8 cellular contexts compared by ENCODE assay signal in the genomic region with DNA sequence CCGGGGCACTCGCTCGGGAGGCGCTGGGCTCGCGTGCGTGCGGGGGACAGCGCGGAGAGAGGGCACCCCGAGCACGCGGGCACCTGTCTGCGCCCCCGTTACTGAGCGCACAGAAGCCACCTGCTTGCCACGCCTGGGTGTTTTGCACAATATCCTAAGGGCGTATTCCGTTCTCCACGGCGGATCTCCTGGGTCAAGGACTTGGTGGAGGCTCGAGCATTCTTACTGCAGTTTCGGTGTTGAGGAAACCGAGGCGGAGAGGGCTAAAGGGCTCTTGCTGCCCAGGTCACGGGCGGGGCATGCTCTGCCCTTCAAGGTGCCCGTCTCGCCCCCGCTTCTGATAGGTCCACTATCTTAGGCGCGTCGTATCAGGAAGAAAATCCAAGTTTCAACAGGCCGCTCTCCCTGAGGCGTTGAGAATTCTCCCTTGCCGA. TPM values are rescaled to one million over a fixed set of nuclear protein-coding genes. Genes with fewer than 3 reads are reported as not detected.
A peak's percentile ranks its signal among the peaks of the same experiment; 100 is the strongest.
DNase-seq lines count a peak whose midpoint lies in the region; ATAC-seq, FAIRE-seq and TF ChIP-seq lines count a peak whose summit lies in the region.

No MANE protein-coding gene starts in this region.

- H3K9me3 ChIP-seq in kidney (ENCODE audit: control insufficient read depth in 1 of 2, low read length in 2 of 2), result peaks cover 0 to 5% of the 10 kb centered on the region in 2 donors

- peaks cover 5% of the 10 kb centered on the region for H3K9me3 Mint-ChIP-seq in activated CD4-positive, alpha-beta T cell treated with anti-CD3 and anti-CD28 coated beads for 36 hours (ENCODE audit: low read depth)

- H3K4me1 ChIP-seq in kidney (ENCODE audit: control insufficient read depth in 1 of 2, insufficient read depth in 1 of 2, low read depth in 1 of 2, low read length in 2 of 2), result peaks cover 22% of the 10 kb centered on the region in 2 donors

- no peaks in the 10 kb centered on the region for H3K36me3 ChIP-seq in kidney (ENCODE audit: control insufficient read depth in 1 of 2, insufficient read depth in 2 of 2, low read length in 2 of 2)

- H3K27me3 Mint-ChIP-seq in activated CD4-positive, alpha-beta T cell treated with anti-CD3 and anti-CD28 coated beads for 36 hours, result no peaks in the 10 kb centered on the region

- peak overlapping the region; percentile 35 to 82 for H3K27ac ChIP-seq in kidney (ENCODE audit: low read depth in 2 of 2, low read length in 2 of 2)

- H3K9ac ChIP-seq in kidney (ENCODE audit: low read length in 2 of 2), result peak overlapping the region; percentile 46 to 79

- no peak for FAIRE-seq in kidney (lab: Jason Lieb, UNC)

- peak overlapping the region; percentile 92 for H3K4me3 Mint-ChIP-seq in activated CD4-positive, alpha-beta T cell treated with anti-CD3 and anti-CD28 coated beads for 36 hours

- in situ Hi-C loops in astrocyte of the spinal cord (cut with HindIII; ENCODE audit: low sequenced_read_pairs), result no loop called here

- no peak for DNase-seq in activated CD4-positive, alpha-beta T cell treated with anti-CD3 and anti-CD28 coated beads for 36 hours
- no peak for DNase-seq in activated CD4-positive, alpha-beta T cell treated with anti-CD3 and anti-CD28 coated beads, Interleukin-2, amount 50 U/mL, for 48 hours
- peak; percentile 70 for DNase-seq in LoVo (ENCODE audit: low spot score)
- DNase-seq in astrocyte of the spinal cord (ENCODE audit: low read depth, low spot score), result peak; percentile 7
- DNase-seq in kidney, result peak; percentile 79
- peak; percentile 30 for DNase-seq in stimulated activated naive CD8-positive, alpha-beta T cell treated with anti-CD3 and anti-CD28 coated beads, Interleukin-15, Interleukin-2, amounts not matched to agents 100 U/mL and 50 U/mL, for 24 hours

- H3K4me3 ChIP-seq in astrocyte of the spinal cord (ENCODE audit: low read depth, low read length), result peak overlapping the region; percentile 58
- H3K4me3 ChIP-seq in kidney (ENCODE audit: low read length in 2 of 2), result peak overlapping the region; percentile 58 to 89

- CTCF ChIA-PET in activated CD4-positive, alpha-beta T cell treated with anti-CD3 and anti-CD28 coated beads for 36 hours (lab: Charles Lee), result no interaction called here

- ATAC-seq in activated CD4-positive, alpha-beta T cell treated with anti-CD3 and anti-CD28 coated beads for 36 hours, result no peak
- no peak for ATAC-seq in stimulated activated naive CD8-positive, alpha-beta T cell treated with anti-CD3 and anti-CD28 coated beads, Interleukin-15, Interleukin-2, amounts not matched to agents 100 U/mL and 50 U/mL, for 24 hours
- ATAC-seq in GM21619 (IDR thresholded peaks at IDR 0.05; ENCODE audit: unreplicated experiment) (no peak), GM19467 (IDR thresholded peaks at IDR 0.05; ENCODE audit: unreplicated experiment) (no peak)

- peaks cover 34% of the 10 kb centered on the region for H3K4me1 Mint-ChIP-seq in activated CD4-positive, alpha-beta T cell treated with anti-CD3 and anti-CD28 coated beads for 36 hours

- intact Hi-C loops in activated CD4-positive, alpha-beta T cell treated with anti-CD3 and anti-CD28 coated beads for 36 hours (cut with DNase I, micrococcal nuclease), result loop anchor here (1.0 to 10.0 kb wide), 10 partner anchors 7 to 1338 kb away; a partner anchor contains a TSS
- intact Hi-C loops in kidney (cut with DNase I), result no loop called here

- POLR2A ChIA-PET in activated CD4-positive, alpha-beta T cell treated with anti-CD3 and anti-CD28 coated beads for 36 hours (lab: Charles Lee), result interaction anchor here (1.2 kb wide), 1 partner anchor 8 kb away, joined by 4 read pairs; no protein-coding TSS in a partner anchor

- H3K36me3 Mint-ChIP-seq in activated CD4-positive, alpha-beta T cell treated with anti-CD3 and anti-CD28 coated beads for 36 hours (ENCODE audit: low read depth), result no peaks in the 10 kb centered on the region

- H3K27ac Mint-ChIP-seq in activated CD4-positive, alpha-beta T cell treated with anti-CD3 and anti-CD28 coated beads for 36 hours, result peak overlapping the region; percentile 90

- no peak for TF ChIP-seq CTCF in astrocyte of the spinal cord (IDR thresholded peaks at IDR 0.05; ENCODE audit: low read depth, low read length)
- no peak for TF ChIP-seq CTCF in kidney (IDR thresholded peaks at IDR 0.05; ENCODE audit: borderline replicate concordance, extremely low read depth, insufficient read depth)

RNA-seq across cellular contexts. Expression of a gene that starts 0.5 kb away (rescaled TPM):
- total RNA-seq in activated CD4-positive, alpha-beta T cell treated with anti-CD3 and anti-CD28 coated beads for 36 hours, result 10 to 100 TPM in 1 of 2 experiments, 1 to 10 TPM in 1; 6.6 to 10.1 TPM
- 35.5 TPM for total RNA-seq in kidney
- 31.1 TPM for polyA plus RNA-seq in kidney (ENCODE audit: insufficient read depth, low read depth, low replicate concordance)

Comparison
In these comparisons a context has a peak if more than half of its experiments do, and no peak if none do; other contexts are left out.
1. DNase-seq: peak in LoVo (single experiment), astrocyte of the spinal cord (single experiment), kidney (single experiment) and stimulated activated naive CD8-positive, alpha-beta T cell treated with anti-CD3 and anti-CD28 coated beads, Interleukin-15, Interleukin-2, amounts not matched to agents 100 U/mL and 50 U/mL, for 24 hours (single experiment); none in activated CD4-positive, alpha-beta T cell treated with anti-CD3 and anti-CD28 coated beads for 36 hours (single experiment) and activated CD4-positive, alpha-beta T cell treated with anti-CD3 and anti-CD28 coated beads, Interleukin-2, amount 50 U/mL, for 48 hours (0 of 2).